8 cellular contexts compared by ENCODE assay signal in genomic region chr1:16366722-16367257, GRCh38. TPM values are rescaled to one million over a fixed set of nuclear protein-coding genes. Genes with fewer than 3 reads are reported as not detected.
A peak's percentile ranks its signal among the peaks of the same experiment; 100 is the strongest.
DNase-seq lines count a peak whose midpoint lies in the region; ATAC-seq, FAIRE-seq and TF ChIP-seq lines count a peak whose summit lies in the region.

Gene SZRD1 (plus strand): TSS chr1:16367242. CDS start chr1:16367258, 16 bp downstream.

- peak within 1 kb of the TSS; percentile 99 for H3K27ac ChIP-seq in CD4-positive, alpha-beta memory T cell (ENCODE audit: low read depth, low read length)
- H3K27ac ChIP-seq in effector memory CD4-positive, alpha-beta T cell (ENCODE audit: insufficient read depth, low read length, poor library complexity, severe bottlenecking), result peak within 1 kb of the TSS; percentile 98
- H3K27ac ChIP-seq in lung (ENCODE audit: low read depth in 1 of 2, low read length in 1 of 2), result peak within 1 kb of the TSS; percentile 94 to 98

- CTCF ChIA-PET in CD4-positive, alpha-beta memory T cell (lab: Charles Lee; ENCODE audit: partially characterized antibody), result interaction anchor here (1.2 to 6.8 kb wide), 3 partner anchors 15 to 74 kb away, joined by 3 to 121 read pairs (median 4); partner anchors contain the start of genes FBXO42 and NECAP2

- no peaks in the 10 kb centered on the region for H3K9me3 Mint-ChIP-seq in CD4-positive, alpha-beta memory T cell

- peak; percentile 78 for ATAC-seq in GM21381 (IDR thresholded peaks at IDR 0.05; ENCODE audit: unreplicated experiment)
- peak; percentile 87 for ATAC-seq in lung (ENCODE audit: insufficient read depth, low FRiP score)

- H3K27me3 Mint-ChIP-seq in CD4-positive, alpha-beta memory T cell, result no peaks in the 10 kb centered on the region

- H3K9me3 ChIP-seq in CD4-positive, alpha-beta memory T cell (ENCODE audit: control insufficient read depth in 1 of 2, low read length in 2 of 2), result no peaks in the 10 kb centered on the region
- H3K9me3 ChIP-seq in effector memory CD4-positive, alpha-beta T cell (ENCODE audit: control insufficient read depth, low read length), result no peaks in the 10 kb centered on the region
- no peaks in the 10 kb centered on the region for H3K9me3 ChIP-seq in lung (ENCODE audit: control insufficient read depth in 2 of 2, insufficient read depth in 1 of 2, low read length in 1 of 2)

- H3K27me3 ChIP-seq in CD4-positive, alpha-beta memory T cell (ENCODE audit: insufficient read depth, low read length), result no peaks in the 10 kb centered on the region
- H3K27me3 ChIP-seq in effector memory CD4-positive, alpha-beta T cell (replicated peaks; ENCODE audit: control insufficient read depth, insufficient read depth, low read length, poor library complexity, severe bottlenecking), result no peaks in the 10 kb centered on the region
- H3K27me3 ChIP-seq in lung (ENCODE audit: control insufficient read depth, insufficient read depth), result no peaks in the 10 kb centered on the region

- peak; percentile 87 for FAIRE-seq in HTR-8/SVneo (lab: Jason Lieb, UNC)

- peak within 1 kb of the TSS; percentile 99 to 100 (median 99) for H3K27ac Mint-ChIP-seq in CD4-positive, alpha-beta memory T cell

- 2 to 3% methylated on average over 24 of the region's 24 CpGs for WGBS in lung, 2 donors

- POLR2A ChIA-PET in CD4-positive, alpha-beta memory T cell (lab: Charles Lee; ENCODE audit: partially characterized antibody), result interaction anchor here (1.0 to 4.9 kb wide), 11 partner anchors 9 to 538 kb away, joined by 3 to 33 read pairs (median 5); partner anchors contain the start of genes CPLANE2, FBXO42 and NECAP2

- intact Hi-C loops in CD4-positive, alpha-beta memory T cell (cut with micrococcal nuclease), result loop anchor here (1.0 to 10.0 kb wide), 11 partner anchors 14 to 688 kb away; partner anchors contain the start of genes CPLANE2, FBXO42, NECAP2 and SDHB

- peak; percentile 94 to 99 (median 98) for DNase-seq in CD4-positive, alpha-beta memory T cell
- DNase-seq in HTR-8/SVneo (ENCODE audit: insufficient read length, low spot score), result peak; percentile 86
- peak; percentile 99 for DNase-seq in NOMO-1 treated with DMSO at 0.1 percent for 48 hours (lab: John Stamatoyannopoulos, UW; ENCODE audit: unreplicated experiment)
- DNase-seq in activated CD8-positive, alpha-beta memory T cell treated with anti-CD3 and anti-CD28 coated beads for 4 hours (ENCODE audit: low read depth in 2 of 2), result peak; percentile 89 to 94
- DNase-seq in effector memory CD4-positive, alpha-beta T cell, result peak; percentile 91 to 96 (median 95)
- DNase-seq in lung (ENCODE audit: low spot score), result peak; percentile 96
- DNase-seq in stimulated activated CD4-positive, alpha-beta T cell treated with anti-CD3 and anti-CD28 coated beads, TNF-alpha, amount 100 ng/mL, for 4 hours (ENCODE audit: low read depth in 3 of 3), result peak; percentile 78 to 93 (median 91)

- H3K36me3 Mint-ChIP-seq in CD4-positive, alpha-beta memory T cell, result peaks cover 0 to 20% of the 10 kb centered on the region in 2 donors

- H3K4me3 ChIP-seq in CD4-positive, alpha-beta memory T cell (ENCODE audit: low read length in 2 of 2), result peak within 1 kb of the TSS; percentile 85
- peak within 1 kb of the TSS; percentile 74 for H3K4me3 ChIP-seq in effector memory CD4-positive, alpha-beta T cell (ENCODE audit: insufficient read depth, low read depth, low read length, poor library complexity, severe bottlenecking)
- peak within 1 kb of the TSS; percentile 79 for H3K4me3 ChIP-seq in lung

- no peaks in the 10 kb centered on the region for H3K36me3 ChIP-seq in CD4-positive, alpha-beta memory T cell (ENCODE audit: insufficient read depth, low read length)
- no peaks in the 10 kb centered on the region for H3K36me3 ChIP-seq in effector memory CD4-positive, alpha-beta T cell (ENCODE audit: control insufficient read depth, insufficient read depth, low read length)
- no peaks in the 10 kb centered on the region for H3K36me3 ChIP-seq in lung (ENCODE audit: control insufficient read depth in 2 of 2, insufficient read depth in 2 of 2, low read length in 2 of 2)

- H3K4me1 Mint-ChIP-seq in CD4-positive, alpha-beta memory T cell, result peaks cover 22 to 52% (median 32%) of the 10 kb centered on the region in 4 donors

- H3K4me3 Mint-ChIP-seq in CD4-positive, alpha-beta memory T cell, result peak within 1 kb of the TSS; percentile 95 to 99 (median 98)

- H3K4me1 ChIP-seq in CD4-positive, alpha-beta memory T cell (ENCODE audit: insufficient read depth, low read length), result peaks cover 42% of the 10 kb centered on the region
- peaks cover 20% of the 10 kb centered on the region for H3K4me1 ChIP-seq in effector memory CD4-positive, alpha-beta T cell (ENCODE audit: control insufficient read depth, insufficient read depth, low read length, poor library complexity, severe bottlenecking)
- H3K4me1 ChIP-seq in lung (ENCODE audit: control insufficient read depth in 2 of 2, insufficient read depth in 2 of 2, low read length in 2 of 2), result peaks cover 2 to 7% of the 10 kb centered on the region in 2 donors

- no peak for TF ChIP-seq CTCF in lung (IDR thresholded peaks at IDR 0.05; ENCODE audit: control extremely low read depth, extremely low read depth)

RNA-seq across cellular contexts. Expression of gene SZRD1, which starts in this region (rescaled TPM):
- 10 to 100 TPM; 79.1 to 81.0 TPM for total RNA-seq in CD4-positive, alpha-beta memory T cell
- 10 to 100 TPM; 41.6 to 56.7 TPM for polyA plus RNA-seq in CD4-positive, alpha-beta memory T cell
- 100 to 1,000 TPM in 1 of 2 donors, 10 to 100 TPM in 1; 29.3 to 112 TPM for total RNA-seq in lung
- polyA plus RNA-seq in lung, result 100 to 1,000 TPM in 1 of 2 donors, 10 to 100 TPM in 1; 66.2 to 114 TPM

Comparison
In these comparisons a context has a peak if more than half of its experiments do, and no peak if none do; other contexts are left out.
1. Peak in every context shown above with its lines: DNase-seq, ATAC-seq, H3K4me3 ChIP-seq and H3K27ac ChIP-seq.